Comparison of ENCODE assay signal across 9 cellular contexts in genomic region chr10:130179640-130180039, GRCh38. TPM values are rescaled to one million over a fixed set of nuclear protein-coding genes. Genes with fewer than 3 reads are reported as not detected.
DNase-seq lines count a peak whose midpoint lies in the region; ATAC-seq and TF ChIP-seq lines count a peak whose summit lies in the region.
"Had no signal": no experiment of that assay in that cellular context is flagged by ENCODE, and none has a peak within 500 bp of the region (broad histone marks: within the 10 kb centered on the region; RNA-seq: fewer than 3 reads in every experiment).

No MANE protein-coding gene starts in this region.

- peak; percentile 71 to 78 for TF ChIP-seq CTCF in GM23338 (conservative IDR thresholded peaks at IDR 0.05; ENCODE audit: low read depth in 2 of 2)
- peak; percentile 25; the same call in 1 of the 2 replicates for TF ChIP-seq CTCF in RWPE1 (conservative IDR thresholded peaks at IDR 0.05; ENCODE audit: low read depth)
- no peak for TF ChIP-seq CTCF in mucosa of descending colon (IDR thresholded peaks at IDR 0.05)

- peak; percentile 86 for ATAC-seq in GM23338
- peak; percentile 18 for ATAC-seq in mucosa of descending colon
- no peak for ATAC-seq in GM19328 (IDR thresholded peaks at IDR 0.05; ENCODE audit: unreplicated experiment)
- ATAC-seq in HG03280 (IDR thresholded peaks at IDR 0.05; ENCODE audit: unreplicated experiment): no peak

- no peaks in the 10 kb centered on the region for H3K4me1 ChIP-seq in CD4-positive, alpha-beta memory T cell (ENCODE audit: insufficient read depth, low read length)
- H3K4me1 ChIP-seq in GM23338 (ENCODE audit: insufficient read depth) (no peaks in the 10 kb centered on the region), mucosa of descending colon (ENCODE audit: low read depth) (no peaks in the 10 kb centered on the region)

- H3F3A ChIP-seq in GM23338 (replicated peaks; ENCODE audit: low read depth): no peaks in the 10 kb centered on the region

- H3K4me3 Mint-ChIP-seq in CD4-positive, alpha-beta memory T cell: no peak overlapping the region
- H3K4me3 Mint-ChIP-seq in GM23338: no peak overlapping the region

- no peaks in the 10 kb centered on the region for H3K79me2 ChIP-seq in GM23338 (replicated peaks; ENCODE audit: insufficient read depth)

- no peaks in the 10 kb centered on the region for H3K27me3 Mint-ChIP-seq in CD4-positive, alpha-beta memory T cell
- peaks cover under 1% of the 10 kb centered on the region for H3K27me3 Mint-ChIP-seq in GM23338 (ENCODE audit: insufficient read depth, low read depth, poor library complexity)

- H3K36me3 Mint-ChIP-seq in CD4-positive, alpha-beta memory T cell: peaks cover 22 to 65% of the 10 kb centered on the region in 2 donors
- peaks cover 59% of the 10 kb centered on the region for H3K36me3 Mint-ChIP-seq in GM23338 (ENCODE audit: low read depth)

- H2AFZ ChIP-seq in GM23338: no peak overlapping the region

- no peak overlapping the region for H3K4me2 ChIP-seq in GM23338

- no peaks in the 10 kb centered on the region for H3K9me3 Mint-ChIP-seq in CD4-positive, alpha-beta memory T cell
- no peaks in the 10 kb centered on the region for H3K9me3 Mint-ChIP-seq in GM23338

- H4K20me1 ChIP-seq in GM23338 (replicated peaks; ENCODE audit: insufficient read depth): peaks cover 10% of the 10 kb centered on the region

- no peaks in the 10 kb centered on the region for H3K9me2 ChIP-seq in GM23338 (ENCODE audit: insufficient read depth)

- no peaks in the 10 kb centered on the region for H3K9me3 ChIP-seq in CD4-positive, alpha-beta memory T cell (ENCODE audit: control insufficient read depth in 1 of 2, low read length in 2 of 2)
- no peaks in the 10 kb centered on the region for H3K9me3 ChIP-seq in mucosa of descending colon
- H3K9me3 ChIP-seq: neutrophil had no signal

- CTCF ChIA-PET in CD4-positive, alpha-beta memory T cell (lab: Charles Lee; ENCODE audit: partially characterized antibody): interaction anchor here (0.6 to 2.5 kb wide), 8 partner anchors 9 to 294 kb away, joined by 3 to 13 read pairs (median 5); partner anchors contain the start of gene C10orf143
- CTCF ChIA-PET in RWPE1 (lab: Yijun Ruan, JAX): interaction anchor here (0.8 to 1.4 kb wide), 4 partner anchors 9 to 52 kb away, joined by 3 to 7 read pairs (median 4); no protein-coding TSS in a partner anchor

- H3K4me1 Mint-ChIP-seq in CD4-positive, alpha-beta memory T cell: peaks cover 11 to 19% (median 12%) of the 10 kb centered on the region in 4 donors
- no peaks in the 10 kb centered on the region; the same call in 2 of the 3 replicates for H3K4me1 Mint-ChIP-seq in GM23338

- no peak overlapping the region for H3K27ac ChIP-seq in CD4-positive, alpha-beta memory T cell (ENCODE audit: low read depth, low read length)
- no peak overlapping the region for H3K27ac ChIP-seq in GM23338 (ENCODE audit: low read depth)
- no peak overlapping the region for H3K27ac ChIP-seq in RWPE1
- H3K27ac ChIP-seq: neutrophil had no signal

- peak in 4 of 5 donors; percentile 44 to 54 (median 50) for DNase-seq in CD4-positive, alpha-beta memory T cell
- DNase-seq in GM23338 (ENCODE audit: low spot score) (peak; percentile 90), RWPE1 (ENCODE audit: low spot score) (peak; percentile 37), dermis microvascular lymphatic vessel endothelial cell (ENCODE audit: low read depth in 2 of 2) (peak; percentile 70 to 87), mucosa of descending colon (peak in 1 of 3 donors; percentile 24), germinal center (ENCODE audit: low spot score) (no peak)

- POLR2A ChIA-PET in CD4-positive, alpha-beta memory T cell (lab: Charles Lee; ENCODE audit: partially characterized antibody): interaction anchor here (0.6 kb wide), 1 partner anchor 11 kb away, joined by 3 read pairs; no protein-coding TSS in a partner anchor
- POLR2A ChIA-PET in RWPE1 (lab: Yijun Ruan, JAX; ENCODE audit: low non-redundant PET): interaction anchor here (0.7 kb wide), 1 partner anchor 70 kb away, joined by 7 read pairs; no protein-coding TSS in a partner anchor

- no peaks in the 10 kb centered on the region for H3K27me3 ChIP-seq in CD4-positive, alpha-beta memory T cell (ENCODE audit: insufficient read depth, low read length)
- no peaks in the 10 kb centered on the region for H3K27me3 ChIP-seq in GM23338 (ENCODE audit: insufficient read depth)
- H3K27me3 ChIP-seq: neutrophil had no signal

- H3K27ac Mint-ChIP-seq in CD4-positive, alpha-beta memory T cell: peak overlapping the region in 4 of 7 donors; percentile 20 to 84 (median 70)
- no peak overlapping the region for H3K27ac Mint-ChIP-seq in GM23338

- no peak overlapping the region for H3K4me3 ChIP-seq in CD4-positive, alpha-beta memory T cell (ENCODE audit: low read length in 2 of 2)
- H3K4me3 ChIP-seq in GM23338: no peak overlapping the region
- no peak overlapping the region for H3K4me3 ChIP-seq in mucosa of descending colon

- peaks cover 37% of the 10 kb centered on the region for H3K36me3 ChIP-seq in CD4-positive, alpha-beta memory T cell (ENCODE audit: insufficient read depth, low read length)
- H3K36me3 ChIP-seq in GM23338 (ENCODE audit: insufficient read depth) (peaks cover 43% of the 10 kb centered on the region), mucosa of descending colon (ENCODE audit: low read depth) (no peaks in the 10 kb centered on the region)

- intact Hi-C loops in CD4-positive, alpha-beta memory T cell (cut with micrococcal nuclease): no loop called here
- intact Hi-C loops in mucosa of descending colon (cut with DNase I, micrococcal nuclease): no loop called here

TF ChIP-seq in GM23338, 12 proteins besides CTCF, POLR2A, EP300 and RAD21 (continues in another document):
- TF ChIP-seq NANOG (IDR thresholded peaks at IDR 0.05; ENCODE audit: borderline replicate concordance) (no peak), POLR2AphosphoS5 (IDR thresholded peaks at IDR 0.05; ENCODE audit: low read depth) (no peak), CREB1 (CRISPR knock-in tag; IDR thresholded peaks at IDR 0.05; ENCODE audit: low read depth) (no peak), ZNF331 (CRISPR knock-in tag; IDR thresholded peaks at IDR 0.05; ENCODE audit: low read depth) (no peak), ZNF114 (CRISPR knock-in tag; IDR thresholded peaks at IDR 0.05) (no peak), STAT1 (IDR thresholded peaks at IDR 0.05; ENCODE audit: unreplicated experiment) (no peak), ETS1 (IDR thresholded peaks at IDR 0.05) (no peak)

RNA-seq across cellular contexts. Expression of gene GLRX3, which starts 43.4 kb away (rescaled TPM):
- total RNA-seq in CD4-positive, alpha-beta memory T cell: 10 to 100 TPM; 39.3 to 41.8 TPM
- 100 to 1,000 TPM in 1 of 2 donors, 10 to 100 TPM in 1; 77.9 to 116 TPM for polyA plus RNA-seq in CD4-positive, alpha-beta memory T cell
- total RNA-seq in GM23338 (2014; rRNA removed; shearing (Covaris generic)): 141 and 146 TPM in 2 replicates
- 175 and 201 TPM in 2 replicates for polyA plus RNA-seq in GM23338 (2016; fragmentation: Nextera tagmentation; extraction: Ambion mirVana)
- 65.2 and 72.0 TPM in 2 replicates for total RNA-seq in dermis microvascular lymphatic vessel endothelial cell
- 10 to 100 TPM; 44.3 to 58.2 (median 57.2) TPM for total RNA-seq in mucosa of descending colon

Comparison
In these comparisons a context has a peak if more than half of its experiments do, and no peak if none do; other contexts are left out.
1. ATAC-seq: peak in GM23338 (single experiment) and mucosa of descending colon (single experiment); none in GM19328 (single experiment) and HG03280 (single experiment).